ENCODE assay signal across 1 cellular context in genomic region chr1:8018492-8019228, GRCh38.
TF ChIP-seq lines count a peak whose summit lies in the region.

No MANE protein-coding gene starts in this region.

TF ChIP-seq in HepG2, 621 proteins besides CTCF, POLR2A, EP300 and RAD21 (continued from another document and continues in another):
- TF ChIP-seq THAP7 (CRISPR knock-in tag; IDR thresholded peaks at IDR 0.05) (no peak), CENPX (CRISPR knock-in tag; IDR thresholded peaks at IDR 0.05) (no peak), NR3C1 (CRISPR knock-in tag; IDR thresholded peaks at IDR 0.05) (no peak), ZNF619 (CRISPR knock-in tag; IDR thresholded peaks at IDR 0.05) (no peak), GRHL1 (CRISPR knock-in tag; conservative IDR thresholded peaks at IDR 0.05) (no peak), ZNF138 (CRISPR knock-in tag; IDR thresholded peaks at IDR 0.05; ENCODE audit: low read depth) (no peak), ZNF441 (CRISPR knock-in tag; IDR thresholded peaks at IDR 0.05; ENCODE audit: borderline replicate concordance) (no peak), ZNF761 (CRISPR knock-in tag; conservative IDR thresholded peaks at IDR 0.05) (no peak), MED1 (CRISPR knock-in tag; IDR thresholded peaks at IDR 0.05) (peak; percentile 22; the same call in 1 of the 2 replicates), ARNTL (CRISPR knock-in tag; IDR thresholded peaks at IDR 0.05) (no peak), ZNF747 (CRISPR knock-in tag; IDR thresholded peaks at IDR 0.05; ENCODE audit: borderline replicate concordance) (no peak), POLR2G (IDR thresholded peaks at IDR 0.05; ENCODE audit: low read depth, low read length) (peak; percentile 52; the same call in 1 of the 2 replicates), REST (IDR thresholded peaks at IDR 0.05; ENCODE audit: borderline replicate concordance in 1 of 2, low read depth in 1 of 2, low read length in 2 of 2) (no peak), RBM22 (optimal IDR thresholded peaks at IDR 0.05; ENCODE audit: low read length) (peak; percentile 93), RBFOX2 (IDR thresholded peaks at IDR 0.05; ENCODE audit: low read depth, low read length) (peak; percentile 95), KDM5B (CRISPR knock-in tag; IDR thresholded peaks at IDR 0.05; ENCODE audit: borderline replicate concordance) (no peak), KLF6 (CRISPR knock-in tag; IDR thresholded peaks at IDR 0.05) (0 out of 2 replicates have a peak, but pooled peaks have one; percentile 9), NFIC (IDR thresholded peaks at IDR 0.05; ENCODE audit: low read length) (peak; percentile 42; the same call in 1 of the 2 replicates), POLR2AphosphoS5 (IDR thresholded peaks at IDR 0.05; ENCODE audit: low read depth, low read length) (peak; percentile 57; the same call in 1 of the 2 replicates), ZNF446 (CRISPR knock-in tag; IDR thresholded peaks at IDR 0.05) (no peak), NFKBIZ (CRISPR knock-in tag; IDR thresholded peaks at IDR 0.05) (no peak), ZNF678 (CRISPR knock-in tag; IDR thresholded peaks at IDR 0.05) (no peak), ZHX2 (IDR thresholded peaks at IDR 0.05; ENCODE audit: low read depth) (no peak), ZHX2 (CRISPR knock-in tag; IDR thresholded peaks at IDR 0.05; ENCODE audit: borderline replicate concordance) (no peak), CEBPG (CRISPR knock-in tag; IDR thresholded peaks at IDR 0.05) (no peak), RXRA (CRISPR knock-in tag; IDR thresholded peaks at IDR 0.05) (no peak), HOXA3 (CRISPR knock-in tag; IDR thresholded peaks at IDR 0.05) (no peak)
- TF ChIP-seq, protein P1, sequence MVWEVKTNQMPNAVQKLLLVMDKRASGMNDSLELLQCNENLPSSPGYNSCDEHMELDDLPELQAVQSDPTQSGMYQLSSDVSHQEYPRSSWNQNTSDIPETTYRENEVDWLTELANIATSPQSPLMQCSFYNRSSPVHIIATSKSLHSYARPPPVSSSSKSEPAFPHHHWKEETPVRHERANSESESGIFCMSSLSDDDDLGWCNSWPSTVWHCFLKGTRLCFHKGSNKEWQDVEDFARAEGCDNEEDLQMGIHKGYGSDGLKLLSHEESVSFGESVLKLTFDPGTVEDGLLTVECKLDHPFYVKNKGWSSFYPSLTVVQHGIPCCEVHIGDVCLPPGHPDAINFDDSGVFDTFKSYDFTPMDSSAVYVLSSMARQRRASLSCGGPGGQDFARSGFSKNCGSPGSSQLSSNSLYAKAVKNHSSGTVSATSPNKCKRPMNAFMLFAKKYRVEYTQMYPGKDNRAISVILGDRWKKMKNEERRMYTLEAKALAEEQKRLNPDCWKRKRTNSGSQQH (CRISPR knock-in tag; IDR thresholded peaks at IDR 0.05; ENCODE audit: low read depth) = 0 out of 2 replicates have a peak, but pooled peaks have one; percentile 30
- TF ChIP-seq, protein P2, sequence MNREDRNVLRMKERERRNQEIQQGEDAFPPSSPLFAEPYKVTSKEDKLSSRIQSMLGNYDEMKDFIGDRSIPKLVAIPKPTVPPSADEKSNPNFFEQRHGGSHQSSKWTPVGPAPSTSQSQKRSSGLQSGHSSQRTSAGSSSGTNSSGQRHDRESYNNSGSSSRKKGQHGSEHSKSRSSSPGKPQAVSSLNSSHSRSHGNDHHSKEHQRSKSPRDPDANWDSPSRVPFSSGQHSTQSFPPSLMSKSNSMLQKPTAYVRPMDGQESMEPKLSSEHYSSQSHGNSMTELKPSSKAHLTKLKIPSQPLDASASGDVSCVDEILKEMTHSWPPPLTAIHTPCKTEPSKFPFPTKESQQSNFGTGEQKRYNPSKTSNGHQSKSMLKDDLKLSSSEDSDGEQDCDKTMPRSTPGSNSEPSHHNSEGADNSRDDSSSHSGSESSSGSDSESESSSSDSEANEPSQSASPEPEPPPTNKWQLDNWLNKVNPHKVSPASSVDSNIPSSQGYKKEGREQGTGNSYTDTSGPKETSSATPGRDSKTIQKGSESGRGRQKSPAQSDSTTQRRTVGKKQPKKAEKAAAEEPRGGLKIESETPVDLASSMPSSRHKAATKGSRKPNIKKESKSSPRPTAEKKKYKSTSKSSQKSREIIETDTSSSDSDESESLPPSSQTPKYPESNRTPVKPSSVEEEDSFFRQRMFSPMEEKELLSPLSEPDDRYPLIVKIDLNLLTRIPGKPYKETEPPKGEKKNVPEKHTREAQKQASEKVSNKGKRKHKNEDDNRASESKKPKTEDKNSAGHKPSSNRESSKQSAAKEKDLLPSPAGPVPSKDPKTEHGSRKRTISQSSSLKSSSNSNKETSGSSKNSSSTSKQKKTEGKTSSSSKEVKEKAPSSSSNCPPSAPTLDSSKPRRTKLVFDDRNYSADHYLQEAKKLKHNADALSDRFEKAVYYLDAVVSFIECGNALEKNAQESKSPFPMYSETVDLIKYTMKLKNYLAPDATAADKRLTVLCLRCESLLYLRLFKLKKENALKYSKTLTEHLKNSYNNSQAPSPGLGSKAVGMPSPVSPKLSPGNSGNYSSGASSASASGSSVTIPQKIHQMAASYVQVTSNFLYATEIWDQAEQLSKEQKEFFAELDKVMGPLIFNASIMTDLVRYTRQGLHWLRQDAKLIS (CRISPR knock-in tag; IDR thresholded peaks at IDR 0.05) = peak; percentile 94
- TF ChIP-seq, protein P3, sequence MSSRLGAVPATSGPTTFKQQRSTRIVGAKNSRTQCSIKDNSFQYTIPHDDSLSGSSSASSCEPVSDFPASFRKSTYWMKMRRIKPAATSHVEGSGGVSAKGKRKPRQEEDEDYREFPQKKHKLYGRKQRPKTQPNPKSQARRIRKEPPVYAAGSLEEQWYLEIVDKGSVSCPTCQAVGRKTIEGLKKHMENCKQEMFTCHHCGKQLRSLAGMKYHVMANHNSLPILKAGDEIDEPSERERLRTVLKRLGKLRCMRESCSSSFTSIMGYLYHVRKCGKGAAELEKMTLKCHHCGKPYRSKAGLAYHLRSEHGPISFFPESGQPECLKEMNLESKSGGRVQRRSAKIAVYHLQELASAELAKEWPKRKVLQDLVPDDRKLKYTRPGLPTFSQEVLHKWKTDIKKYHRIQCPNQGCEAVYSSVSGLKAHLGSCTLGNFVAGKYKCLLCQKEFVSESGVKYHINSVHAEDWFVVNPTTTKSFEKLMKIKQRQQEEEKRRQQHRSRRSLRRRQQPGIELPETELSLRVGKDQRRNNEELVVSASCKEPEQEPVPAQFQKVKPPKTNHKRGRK (CRISPR knock-in tag; IDR thresholded peaks at IDR 0.05) = no peak
